1 cellular context compared by ENCODE assay signal in the genomic region with DNA sequence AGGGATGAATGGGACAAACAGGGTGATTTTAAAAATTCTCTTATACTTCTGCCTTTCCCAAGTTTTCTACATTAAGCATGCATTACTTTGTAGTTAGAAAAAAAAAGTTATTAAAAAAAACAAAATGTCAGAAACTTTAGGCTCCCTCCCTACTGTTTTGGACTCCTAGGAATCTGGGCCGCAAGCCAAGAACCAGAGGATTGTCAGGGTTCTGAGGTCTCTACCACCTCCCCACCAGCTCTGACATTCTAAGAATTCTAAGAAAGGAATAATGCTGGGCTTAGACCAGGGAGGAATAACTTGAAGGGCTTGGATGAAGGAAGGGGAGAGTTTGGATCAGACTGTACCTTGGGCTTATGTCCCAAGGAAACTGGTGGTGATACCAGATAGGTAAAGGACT.
TF ChIP-seq lines count a peak whose summit lies in the region.

No MANE protein-coding gene starts in this region.

TF ChIP-seq in IMR-90, 13 proteins besides CTCF, POLR2A, EP300 and RAD21:
- TF ChIP-seq NFE2L2 (IDR thresholded peaks at IDR 0.05; ENCODE audit: low read depth, low read length) = no peak
